Comparison of ENCODE assay signal across 19 cellular contexts in the genomic region with DNA sequence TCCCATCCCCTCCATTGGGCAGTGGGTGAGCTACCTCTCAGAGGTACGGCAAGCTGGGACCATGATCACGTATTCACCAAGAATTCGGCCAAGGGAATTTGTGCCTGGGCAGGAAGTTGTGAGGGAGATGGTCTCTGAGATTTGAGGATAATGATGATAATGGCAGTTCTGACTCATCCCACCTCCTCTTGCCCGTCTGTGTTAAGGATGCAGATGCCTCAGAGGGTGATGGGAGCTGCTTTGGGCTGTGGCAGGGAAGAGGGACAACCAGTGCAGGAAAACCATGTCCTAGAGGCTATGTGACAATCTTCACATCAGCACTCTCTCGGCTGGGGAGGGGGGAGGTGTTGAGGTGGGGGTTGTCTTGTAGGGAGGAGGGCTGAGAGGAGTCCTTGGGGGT. TPM values are rescaled to one million over a fixed set of nuclear protein-coding genes. Genes with fewer than 3 reads are reported as not detected.
"Had no signal": no experiment of that assay in that cellular context is flagged by ENCODE, and none has a peak within 500 bp of the region (broad histone marks: within the 10 kb centered on the region; RNA-seq: fewer than 3 reads in every experiment).

No MANE protein-coding gene starts in this region.

- H3K4me1 Mint-ChIP-seq: neural crest cell had no signal

- H3K9me3 ChIP-seq: ovary, thoracic aorta had no signal

- H3K9me3 Mint-ChIP-seq: activated T-helper 1 cell treated with anti-CD3 and anti-CD28 coated beads, Interleukin-12 subunit alpha, Interleukin-12 subunit beta, Interleukin-2, Interleukin-4 antibody, amounts not matched to agents 30 ng/mL and 10 ng/mL and 1 ng/mL, durations not matched to agents 14 hours and 24 hours and 36 hours; neural crest cell had no signal

- ATAC-seq: activated CD8-positive, alpha-beta T cell treated with anti-CD3 and anti-CD28 coated beads for 36 hours; activated naive CD8-positive, alpha-beta T cell treated with anti-CD3 and anti-CD28 coated beads, Interleukin-2, amount 50 U/mL, for 24 hours; heart left ventricle; left lung; stimulated activated naive CD8-positive, alpha-beta T cell treated with anti-CD3 and anti-CD28 coated beads, Interleukin-15, amount 100 ng/mL, for 72 hours had no signal

- DNase-seq: activated CD8-positive, alpha-beta T cell treated with anti-CD3 and anti-CD28 coated beads for 36 hours; activated naive CD4-positive, alpha-beta T cell; activated naive CD8-positive, alpha-beta T cell treated with anti-CD3 and anti-CD28 coated beads, Interleukin-2, amount 50 U/mL, for 24 hours; effector CD4-positive, alpha-beta T cell; heart left ventricle; left lung; ovary; stimulated activated CD4-positive, alpha-beta T cell treated with anti-CD3 and anti-CD28 coated beads, Interleukin-4, amount 100 ng/mL, for 1 hour; stimulated activated CD8-positive, alpha-beta memory T cell treated with anti-CD3 and anti-CD28 coated beads, Interleukin-4, amount 100 ng/mL, for 48 hours; stimulated activated naive CD8-positive, alpha-beta T cell treated with anti-CD3 and anti-CD28 coated beads, Interleukin-15, amount 100 ng/mL, for 72 hours had no signal

- H3K4me1 ChIP-seq: ascending aorta, heart left ventricle, left lung had no signal

- H3K4me3 ChIP-seq: ascending aorta, coronary artery, heart left ventricle, left lung, ovary, thoracic aorta had no signal

- H3K27ac ChIP-seq: ascending aorta, coronary artery, heart left ventricle, left lung, ovary, thoracic aorta had no signal

- H3K4me3 Mint-ChIP-seq: activated CD8-positive, alpha-beta T cell treated with anti-CD3 and anti-CD28 coated beads for 36 hours; activated naive CD8-positive, alpha-beta T cell treated with anti-CD3 and anti-CD28 coated beads, Interleukin-2, amount 50 U/mL, for 24 hours; activated T-helper 1 cell treated with anti-CD3 and anti-CD28 coated beads, Interleukin-12 subunit alpha, Interleukin-12 subunit beta, Interleukin-2, Interleukin-4 antibody, amounts not matched to agents 30 ng/mL and 10 ng/mL and 1 ng/mL, durations not matched to agents 14 hours and 24 hours and 36 hours; memory B cell; neural crest cell; stimulated activated naive CD8-positive, alpha-beta T cell treated with anti-CD3 and anti-CD28 coated beads, Interleukin-15, amount 100 ng/mL, for 72 hours had no signal

- H3K27me3 ChIP-seq: ascending aorta, ovary had no signal

- H3K27ac Mint-ChIP-seq: activated CD8-positive, alpha-beta T cell treated with anti-CD3 and anti-CD28 coated beads for 36 hours; activated naive CD8-positive, alpha-beta T cell treated with anti-CD3 and anti-CD28 coated beads, Interleukin-2, amount 50 U/mL, for 24 hours; activated T-helper 1 cell treated with anti-CD3 and anti-CD28 coated beads, Interleukin-12 subunit alpha, Interleukin-12 subunit beta, Interleukin-2, Interleukin-4 antibody, amounts not matched to agents 30 ng/mL and 10 ng/mL and 1 ng/mL, durations not matched to agents 14 hours and 24 hours and 36 hours; memory B cell; stimulated activated naive CD8-positive, alpha-beta T cell treated with anti-CD3 and anti-CD28 coated beads, Interleukin-15, amount 100 ng/mL, for 72 hours had no signal

- FAIRE-seq: frontal cortex had no signal

- H3K36me3 ChIP-seq: ascending aorta, heart left ventricle, left lung, ovary, thoracic aorta had no signal

- H3K36me3 Mint-ChIP-seq: memory B cell had no signal

RNA-seq across cellular contexts. Expression of a gene that starts 4.3 kb away (rescaled TPM):
- total RNA-seq: activated CD8-positive, alpha-beta T cell treated with anti-CD3 and anti-CD28 coated beads for 36 hours; activated T-helper 1 cell treated with anti-CD3 and anti-CD28 coated beads, Interleukin-12 subunit alpha, Interleukin-12 subunit beta, Interleukin-2, Interleukin-4 antibody, amounts not matched to agents 30 ng/mL and 10 ng/mL and 1 ng/mL, durations not matched to agents 14 hours and 24 hours and 36 hours; ascending aorta; fibroblast of lung; frontal cortex; heart left ventricle; left lung; neural crest cell; ovary; thoracic aorta; ureter had no signal
- polyA plus RNA-seq: fibroblast of lung, heart left ventricle, ovary had no signal
